ENCODE assay signal across 17 cellular contexts in genomic region chr11:121352301-121352891, GRCh38. TPM values are rescaled to one million over a fixed set of nuclear protein-coding genes. Genes with fewer than 3 reads are reported as not detected.
A peak's percentile ranks its signal among the peaks of the same experiment; 100 is the strongest.
DNase-seq lines count a peak whose midpoint lies in the region; ATAC-seq, FAIRE-seq and TF ChIP-seq lines count a peak whose summit lies in the region.
"Had no signal": no experiment of that assay in that cellular context is flagged by ENCODE, and none has a peak within 500 bp of the region (broad histone marks: within the 10 kb centered on the region; RNA-seq: fewer than 3 reads in every experiment).

No MANE protein-coding gene starts in this region.

- H3K79me1 ChIP-seq in H1 (ENCODE audit: low read depth, low read length), result no peaks in the 10 kb centered on the region; the same call in 1 of the 2 replicates

- H3K56ac ChIP-seq in H1 (replicated peaks; ENCODE audit: insufficient read length, low read depth, low read length), result no peak overlapping the region

- H4K20me1 ChIP-seq in H1 (replicated peaks in 1 of 2; ENCODE audit: control insufficient read depth in 1 of 2, insufficient read depth in 2 of 2, low read length in 2 of 2) (no peaks in the 10 kb centered on the region), Karpas-422 (ENCODE audit: insufficient read depth, low read depth, low read length) (no peaks in the 10 kb centered on the region)

- FAIRE-seq in H1 (lab: Jason Lieb, UNC), result no peak
- FAIRE-seq: small intestine had no signal

- H3K27me3 ChIP-seq in H1 (replicated peaks in 1 of 4; ENCODE audit: control insufficient read depth in 3 of 4, extremely low read depth in 1 of 4, insufficient read depth in 3 of 4, low read length in 3 of 4), result no peaks in the 10 kb centered on the region
- no peaks in the 10 kb centered on the region for H3K27me3 ChIP-seq in Karpas-422 (ENCODE audit: low read length)
- H3K27me3 ChIP-seq: neural progenitor cell had no signal

- no peak overlapping the region for H2BK12ac ChIP-seq in H1 (ENCODE audit: low read depth, low read length)

- TF ChIP-seq CTCF in H1 (IDR thresholded peaks at IDR 0.05; ENCODE audit: control extremely low read depth in 1 of 3, insufficient read depth in 1 of 3, low read depth in 1 of 3, low read length in 3 of 3), result no peak

- peaks cover 0 to 1% (median 0%) of the 10 kb centered on the region in 5 donors for H3K27me3 Mint-ChIP-seq in naive thymus-derived CD8-positive, alpha-beta T cell

- H4K5ac ChIP-seq in H1 (ENCODE audit: insufficient read length, low read depth, low read length), result no peak overlapping the region

- peak; percentile 97 for DNase-seq in NCI-H1092 (lab: John Stamatoyannopoulos, UW)
- peak; percentile 87 for DNase-seq in NCI-H345 (lab: John Stamatoyannopoulos, UW)
- DNase-seq in H1 (ENCODE audit: low read depth in 1 of 2, low spot score in 2 of 2), result no peak
- peak; percentile 90 for DNase-seq in pons (ENCODE audit: low spot score)
- DNase-seq in Karpas-422, result no peak
- no peak for DNase-seq in naive thymus-derived CD8-positive, alpha-beta T cell
- DNase-seq in EL, result no peak
- DNase-seq in GDM1 (lab: John Stamatoyannopoulos, UW), result no peak
- DNase-seq: activated CD8-positive, alpha-beta memory T cell treated with anti-CD3 and anti-CD28 coated beads, Interleukin-2, amount 50 U/mL, for 48 hours; activated naive CD4-positive, alpha-beta T cell treated with anti-CD3 and anti-CD28 coated beads, Interleukin-2, amount 50 U/mL, for 16 hours; CD4-positive, alpha-beta memory T cell; cerebellar nuclear complex; HCEC 1CT; SK-N-SH; small intestine had no signal

- H2BK5ac ChIP-seq in H1 (ENCODE audit: low read depth, low read length), result no peak overlapping the region

- H3K4me2 ChIP-seq in H1 (ENCODE audit: insufficient read depth in 1 of 2, low read depth in 2 of 2, low read length in 2 of 2) (no peak overlapping the region), Karpas-422 (ENCODE audit: low read depth, low read length, poor library complexity, severe bottlenecking) (no peak overlapping the region)
- H3K4me2 ChIP-seq: neural progenitor cell, SK-N-SH had no signal

- H3K23ac ChIP-seq in H1 (ENCODE audit: insufficient read length), result no peak overlapping the region

- H2BK20ac ChIP-seq in H1 (ENCODE audit: low read length), result no peak overlapping the region

- H3K4me1 Mint-ChIP-seq in naive thymus-derived CD8-positive, alpha-beta T cell, result peaks cover 0 to 4% (median 0%) of the 10 kb centered on the region in 4 donors

- peak overlapping the region; percentile 32 for H4K91ac ChIP-seq in H1 (replicated peaks; ENCODE audit: insufficient read length, low read length)

- H3K4me3 ChIP-seq in H1 (ENCODE audit: extremely low read depth in 1 of 4, insufficient read depth in 2 of 4, low read depth in 3 of 4, low read length in 4 of 4), result no peak overlapping the region
- no peak overlapping the region for H3K4me3 ChIP-seq in Karpas-422 (ENCODE audit: low read length)
- H3K4me3 ChIP-seq: neural progenitor cell had no signal

- POLR2A ChIA-PET in H1 (lab: Charles Lee; ENCODE audit: partially characterized antibody), result no interaction called here
- POLR2A ChIA-PET in naive thymus-derived CD8-positive, alpha-beta T cell (lab: Charles Lee), result interaction anchor here (0.6 to 0.8 kb wide), 3 partner anchors 15 to 134 kb away, joined by 3 to 5 read pairs (median 4); no protein-coding TSS in a partner anchor

- CTCF ChIA-PET in H1 (lab: Charles Lee; ENCODE audit: partially characterized antibody), result interaction anchor here (0.5 to 1.4 kb wide), 9 partner anchors 8 to 180 kb away, joined by 3 to 5 read pairs (median 3); no protein-coding TSS in a partner anchor

- H2BK15ac ChIP-seq in H1 (ENCODE audit: low read length), result no peak overlapping the region

- no peak overlapping the region; the same call in 1 of the 2 replicates for H4K8ac ChIP-seq in H1 (ENCODE audit: extremely low read depth, insufficient read depth, low read length)

- TF ChIP-seq RAD21 in H1 (IDR thresholded peaks at IDR 0.05 in 1 of 2, conservative IDR thresholded peaks at IDR 0.05 in 1 of 2; ENCODE audit: low read depth in 2 of 2, low read length in 2 of 2), result no peak

- H3K36me3 Mint-ChIP-seq in naive thymus-derived CD8-positive, alpha-beta T cell, result no peaks in the 10 kb centered on the region
- H3K36me3 Mint-ChIP-seq: CD4-positive, alpha-beta memory T cell; neural progenitor cell; WTC11 had no signal

- H2AFZ ChIP-seq in H1 (ENCODE audit: low read length) (no peak overlapping the region), Karpas-422 (ENCODE audit: low read length) (no peak overlapping the region)
- H2AFZ ChIP-seq: neural progenitor cell had no signal

- no peaks in the 10 kb centered on the region for H3K79me2 ChIP-seq in H1 (ENCODE audit: control insufficient read depth in 1 of 2, insufficient read depth in 2 of 2, low read length in 2 of 2)
- no peaks in the 10 kb centered on the region for H3K79me2 ChIP-seq in Karpas-422 (ENCODE audit: low read length)

- H3K4me3 Mint-ChIP-seq in naive thymus-derived CD8-positive, alpha-beta T cell, result no peak overlapping the region
- H3K4me3 Mint-ChIP-seq: CD4-positive, alpha-beta memory T cell; neural progenitor cell; WTC11 had no signal

- H3K4me1 ChIP-seq in H1 (replicated peaks in 1 of 4; ENCODE audit: control insufficient read depth in 3 of 4, insufficient read depth in 4 of 4, low read length in 3 of 4), result no peaks in the 10 kb centered on the region; a peak in 1 of 7 replicates
- H3K4me1 ChIP-seq in Karpas-422 (ENCODE audit: low read length), result no peaks in the 10 kb centered on the region

- no peak overlapping the region for H2AK5ac ChIP-seq in H1 (ENCODE audit: low read depth, low read length)

- H3K23me2 ChIP-seq in H1 (ENCODE audit: low read depth, low read length), result no peaks in the 10 kb centered on the region

- H3K9me3 Mint-ChIP-seq in naive thymus-derived CD8-positive, alpha-beta T cell, result no peaks in the 10 kb centered on the region
- H3K9me3 Mint-ChIP-seq: neural progenitor cell, WTC11 had no signal

- no peak overlapping the region for H3K27ac ChIP-seq in H1 (ENCODE audit: low read depth, low read length)
- no peak overlapping the region for H3K27ac ChIP-seq in Karpas-422 (ENCODE audit: low read length)
- H3K27ac ChIP-seq: neural progenitor cell had no signal

- ATAC-seq in naive thymus-derived CD8-positive, alpha-beta T cell, result no peak
- ATAC-seq: WTC11 had no signal

- no peak for TF ChIP-seq POLR2A in H1 (IDR thresholded peaks at IDR 0.05; ENCODE audit: control extremely low read depth in 1 of 2, low read depth in 2 of 2, low read length in 2 of 2)

- no peak for TF ChIP-seq EP300 in H1 (IDR thresholded peaks at IDR 0.05; ENCODE audit: borderline replicate concordance in 1 of 2, low read depth in 2 of 2, low read length in 2 of 2)

- no peak overlapping the region for H3K14ac ChIP-seq in H1 (ENCODE audit: insufficient read length)

- H3K36me3 ChIP-seq in H1 (ENCODE audit: control insufficient read depth in 2 of 4, insufficient read depth in 4 of 4, low read length in 3 of 4) (no peaks in the 10 kb centered on the region), Karpas-422 (ENCODE audit: insufficient read depth, low read length) (no peaks in the 10 kb centered on the region)
- H3K36me3 ChIP-seq: neural progenitor cell had no signal

- no peaks in the 10 kb centered on the region for H3K9me2 ChIP-seq in Karpas-422 (replicated peaks; ENCODE audit: insufficient read depth, low read length)
- H3K9me2 ChIP-seq: SK-N-SH had no signal

- H3K9ac ChIP-seq in H1 (replicated peaks in 1 of 4; ENCODE audit: extremely low read depth in 1 of 4, low read depth in 3 of 4, low read length in 3 of 4) (no peak overlapping the region), Karpas-422 (ENCODE audit: low read length) (no peak overlapping the region)
- H3K9ac ChIP-seq: neural progenitor cell, SK-N-SH had no signal

- no peak overlapping the region for H2BK120ac ChIP-seq in H1 (replicated peaks; ENCODE audit: low read depth, low read length)

- H3K27ac Mint-ChIP-seq in naive thymus-derived CD8-positive, alpha-beta T cell, result no peak overlapping the region
- H3K27ac Mint-ChIP-seq: neural progenitor cell, WTC11 had no signal

- no peak overlapping the region for H3K18ac ChIP-seq in H1 (ENCODE audit: extremely low read depth, low read length)

- WGBS in H1 (ENCODE audit: extremely low coverage in 1 of 2, insufficient coverage in 1 of 2, insufficient read length in 1 of 2, insufficient replicate concordance in 2 of 2, low coverage in 1 of 2, low lambda C conversion rate in 2 of 2, missing lambda C conversion rate in 1 of 2), 2 experiments, result 71% methylated on average over 7 of the region's 7 CpGs; no CpG with 5 or more reads in 1 of the 2 experiments

- H3K9me3 ChIP-seq in H1 (ENCODE audit: insufficient read depth in 2 of 2, low read depth in 1 of 2, low read length in 1 of 2) (no peaks in the 10 kb centered on the region), Karpas-422 (ENCODE audit: low read length) (no peaks in the 10 kb centered on the region)
- H3K9me3 ChIP-seq: SK-N-SH had no signal

- no peak overlapping the region for H3K4ac ChIP-seq in H1 (replicated peaks; ENCODE audit: insufficient read length, low read depth, low read length)

TF ChIP-seq in H1, 55 proteins besides CTCF, POLR2A, EP300 and RAD21 (continues in another document):
- TF ChIP-seq GTF2F1 (IDR thresholded peaks at IDR 0.05; ENCODE audit: borderline replicate concordance, low read depth, low read length) (no peak), BCL11A (IDR thresholded peaks at IDR 0.05; ENCODE audit: low read depth in 2 of 2, low read length in 2 of 2) (no peak), BACH1 (IDR thresholded peaks at IDR 0.05; ENCODE audit: low read length) (no peak), TCF12 (IDR thresholded peaks at IDR 0.05; ENCODE audit: low read depth, low read length) (no peak), CHD1 (IDR thresholded peaks at IDR 0.05; ENCODE audit: low read depth, low read length) (no peak), SIX5 (IDR thresholded peaks at IDR 0.05; ENCODE audit: low read depth, low read length) (no peak), CREB1 (IDR thresholded peaks at IDR 0.05) (no peak), KDM5A (IDR thresholded peaks at IDR 0.05; ENCODE audit: low read length) (no peak)

RNA-seq across cellular contexts. Expression of gene SC5D, which starts 59.8 kb away (rescaled TPM):
- 71.4 and 73.9 TPM in 2 replicates for total RNA-seq in H1 (2021; fragmentation: NEBNext Ultra II Directional; extraction: Animal tissue kit (Norgen Biotek cat#: 25700))
- polyA plus RNA-seq in H1 (2011; rRNA removed), result 44.7 and 90.3 TPM in 2 replicates
- polyA plus RNA-seq in H1 (2011; cell fraction: cytosol; rRNA removed), result 75.4 TPM
- 92.3 TPM for polyA plus RNA-seq in H1 (2011; cell fraction: nucleus; rRNA removed)
- 69.2 to 167 TPM (median 86.3 TPM) in 4 replicates for polyA plus RNA-seq in H1 (2012, experiment 1 of 2)
- polyA plus RNA-seq in H1 (2012, experiment 2 of 2), result 14.1 TPM
- polyA plus RNA-seq in H1 (2013, experiment 1 of 2), result 208 TPM
- polyA plus RNA-seq in H1 (2013, experiment 2 of 2), result 224 TPM
- 183 and 296 TPM in 2 replicates for polyA minus RNA-seq in H1 (2011; rRNA and poly(A)+ RNA removed)
- polyA minus RNA-seq in H1 (2011; cell fraction: cytosol; rRNA and poly(A)+ RNA removed), result 105 TPM
- 174 TPM for polyA minus RNA-seq in H1 (2011; cell fraction: nucleus; rRNA and poly(A)+ RNA removed)
- 9.2 and 27.2 TPM in 2 replicates for total RNA-seq in Karpas-422 (2014; rRNA removed; shearing (Covaris generic); ENCODE audit: low replicate concordance)
- 10 to 100 TPM; 30.4 to 34.8 TPM for total RNA-seq in naive thymus-derived CD8-positive, alpha-beta T cell
- 10 to 100 TPM in 2 of 3 donors, 1 to 10 TPM in 1; 8.7 to 12.7 (median 10.7) TPM for polyA plus RNA-seq in naive thymus-derived CD8-positive, alpha-beta T cell

Comparison
In these comparisons a context has a peak if more than half of its experiments do, and no peak if none do; other contexts are left out.
1. DNase-seq: peak in NCI-H1092 (single experiment), NCI-H345 (single experiment) and pons (single experiment); none in H1 (0 of 2), Karpas-422 (single experiment), naive thymus-derived CD8-positive, alpha-beta T cell (0 of 10), EL (single experiment) and GDM1 (single experiment).